ENCODE assay signal across 12 cellular contexts in the genomic region with DNA sequence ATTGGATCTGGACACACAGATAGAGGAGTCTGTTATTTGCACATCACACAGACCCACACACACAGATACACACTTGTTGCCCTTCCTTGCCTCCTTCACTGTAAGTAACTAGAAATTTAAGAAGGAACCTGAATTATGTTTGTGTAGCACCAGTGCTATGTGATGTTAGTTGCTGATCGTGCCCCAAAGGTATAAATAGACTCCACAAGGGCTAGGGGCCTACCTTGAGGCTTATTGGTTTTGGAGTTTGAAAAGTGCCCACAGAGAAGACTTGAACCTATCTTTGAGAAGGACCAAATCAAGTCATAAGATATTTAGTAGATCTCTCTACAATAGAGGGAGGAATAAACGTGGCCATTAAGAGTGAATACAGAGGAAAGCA. TPM values are rescaled to one million over a fixed set of nuclear protein-coding genes. Genes with fewer than 3 reads are reported as not detected.
A peak's percentile ranks its signal among the peaks of the same experiment; 100 is the strongest.
DNase-seq lines count a peak whose midpoint lies in the region; ATAC-seq and TF ChIP-seq lines count a peak whose summit lies in the region.
"Had no signal": no experiment of that assay in that cellular context is flagged by ENCODE, and none has a peak within 500 bp of the region (broad histone marks: within the 10 kb centered on the region; RNA-seq: fewer than 3 reads in every experiment).

No MANE protein-coding gene starts in this region.

- BruUV-seq in HCT116 (replicated peaks; lab: Mats Ljungman, UMichigan), result no TSS peak

- H3K27ac Mint-ChIP-seq in stimulated activated effector memory CD8-positive, alpha-beta T cell treated with anti-CD3 and anti-CD28 coated beads, Interleukin-12 subunit alpha, Interleukin-12 subunit beta, amount 100 ng/mL, for 72 hours, result peak overlapping the region; percentile 11
- H3K27ac Mint-ChIP-seq in activated CD4-positive, alpha-beta T cell treated with anti-CD3 and anti-CD28 coated beads, Interleukin-2, amount 10 ng/mL, durations not matched to agents 24 days and 14 days, result no peak overlapping the region
- H3K27ac Mint-ChIP-seq: activated naive CD4-positive, alpha-beta T cell treated with anti-CD3 and anti-CD28 coated beads, Interleukin-2, amount 10 ng/mL, durations not matched to agents 7 days and 5 days had no signal

- DNase-seq in HCT116 (ENCODE audit: low read depth, low spot score), result no peak
- peak in 1 of 7 donors; percentile 14 for DNase-seq in adrenal gland
- DNase-seq in left lung, result no peak
- DNase-seq in stimulated activated effector memory CD8-positive, alpha-beta T cell treated with anti-CD3 and anti-CD28 coated beads, Interleukin-12 subunit alpha, Interleukin-12 subunit beta, amount 100 ng/mL, for 72 hours (ENCODE audit: low spot score in 2 of 2), result no peak
- DNase-seq in activated gamma-delta T cell (lab: John Stamatoyannopoulos, UW), result no peak
- DNase-seq in activated CD4-positive, alpha-beta T cell treated with anti-CD3 and anti-CD28 coated beads, Interleukin-2, amount 10 ng/mL, durations not matched to agents 24 days and 14 days, result no peak
- no peak for DNase-seq in HK-2 (ENCODE audit: unreplicated experiment)
- DNase-seq: activated naive CD4-positive, alpha-beta T cell treated with anti-CD3 and anti-CD28 coated beads, Interleukin-2, amount 10 ng/mL, durations not matched to agents 7 days and 5 days; NCI-H1105 treated with DMSO at 0.1 percent for 48 hours had no signal

- H3K4me3 ChIP-seq in HCT116 (replicated peaks in 1 of 2; ENCODE audit: low read depth in 1 of 2, low read length in 2 of 2) (peak overlapping the region in 1 of 2 experiments; percentile 44; a peak in 2 of 4 replicates), adrenal gland (no peak overlapping the region), left lung (no peak overlapping the region)

- no peak overlapping the region for H3K4me3 Mint-ChIP-seq in stimulated activated effector memory CD8-positive, alpha-beta T cell treated with anti-CD3 and anti-CD28 coated beads, Interleukin-12 subunit alpha, Interleukin-12 subunit beta, amount 100 ng/mL, for 72 hours
- no peak overlapping the region for H3K4me3 Mint-ChIP-seq in activated CD4-positive, alpha-beta T cell treated with anti-CD3 and anti-CD28 coated beads, Interleukin-2, amount 10 ng/mL, durations not matched to agents 24 days and 14 days
- H3K4me3 Mint-ChIP-seq: activated naive CD4-positive, alpha-beta T cell treated with anti-CD3 and anti-CD28 coated beads, Interleukin-2, amount 10 ng/mL, durations not matched to agents 7 days and 5 days; neural crest cell had no signal

- RAD21 ChIA-PET in HCT116 (lab: Charles Lee; ENCODE audit: low non-redundant PET in 1 of 2, low total read pairs in 2 of 2, uncharacterized antibody in 2 of 2, unreplicated experiment in 2 of 2), result no interaction called here

- H3K27ac ChIP-seq in HCT116 (ENCODE audit: low read depth, low read length) (no peak overlapping the region), adrenal gland (peak overlapping the region in 3 of 5 donors; percentile 23 to 53 (median 37)), left lung (peak overlapping the region; percentile 9 to 66)

- no peak overlapping the region for H3K9ac ChIP-seq in HCT116 (ENCODE audit: low read length)

- peaks cover 55% of the 10 kb centered on the region for H3K27me3 ChIP-seq in HCT116 (ENCODE audit: insufficient read depth, low read length)
- H3K27me3 ChIP-seq in adrenal gland, result no peaks in the 10 kb centered on the region
- no peaks in the 10 kb centered on the region for H3K27me3 ChIP-seq in left lung

- H3K9me2 ChIP-seq in HCT116 (ENCODE audit: insufficient read depth), result no peaks in the 10 kb centered on the region

- H3K36me3 ChIP-seq in HCT116 (ENCODE audit: control insufficient read depth in 1 of 2, insufficient read depth in 2 of 2, low read length in 2 of 2) (no peaks in the 10 kb centered on the region), adrenal gland (replicated peaks in 1 of 2) (no peaks in the 10 kb centered on the region), left lung (no peaks in the 10 kb centered on the region)

- peaks cover 6% of the 10 kb centered on the region for H3K36me3 Mint-ChIP-seq in stimulated activated effector memory CD8-positive, alpha-beta T cell treated with anti-CD3 and anti-CD28 coated beads, Interleukin-12 subunit alpha, Interleukin-12 subunit beta, amount 100 ng/mL, for 72 hours
- H3K36me3 Mint-ChIP-seq in activated CD4-positive, alpha-beta T cell treated with anti-CD3 and anti-CD28 coated beads, Interleukin-2, amount 10 ng/mL, durations not matched to agents 24 days and 14 days (ENCODE audit: low read depth), result no peaks in the 10 kb centered on the region
- H3K36me3 Mint-ChIP-seq: activated naive CD4-positive, alpha-beta T cell treated with anti-CD3 and anti-CD28 coated beads, Interleukin-2, amount 10 ng/mL, durations not matched to agents 7 days and 5 days; CD4-positive, alpha-beta memory T cell had no signal

- no peak overlapping the region for H2AFZ ChIP-seq in HCT116 (ENCODE audit: low read depth, low read length, poor library complexity, severe bottlenecking)

- H3K9me3 ChIP-seq in HCT116 (ENCODE audit: control insufficient read depth in 1 of 2, insufficient read depth in 1 of 2, low read depth in 1 of 2, low read length in 2 of 2) (no peaks in the 10 kb centered on the region), adrenal gland (replicated peaks in 1 of 3) (no peaks in the 10 kb centered on the region), left lung (no peaks in the 10 kb centered on the region)

- H3K4me1 Mint-ChIP-seq in stimulated activated effector memory CD8-positive, alpha-beta T cell treated with anti-CD3 and anti-CD28 coated beads, Interleukin-12 subunit alpha, Interleukin-12 subunit beta, amount 100 ng/mL, for 72 hours, result peaks cover 16% of the 10 kb centered on the region
- no peaks in the 10 kb centered on the region for H3K4me1 Mint-ChIP-seq in activated CD4-positive, alpha-beta T cell treated with anti-CD3 and anti-CD28 coated beads, Interleukin-2, amount 10 ng/mL, durations not matched to agents 24 days and 14 days
- H3K4me1 Mint-ChIP-seq: activated naive CD4-positive, alpha-beta T cell treated with anti-CD3 and anti-CD28 coated beads, Interleukin-2, amount 10 ng/mL, durations not matched to agents 7 days and 5 days had no signal

- no peaks in the 10 kb centered on the region for H3K9me3 Mint-ChIP-seq in stimulated activated effector memory CD8-positive, alpha-beta T cell treated with anti-CD3 and anti-CD28 coated beads, Interleukin-12 subunit alpha, Interleukin-12 subunit beta, amount 100 ng/mL, for 72 hours
- H3K9me3 Mint-ChIP-seq in activated CD4-positive, alpha-beta T cell treated with anti-CD3 and anti-CD28 coated beads, Interleukin-2, amount 10 ng/mL, durations not matched to agents 24 days and 14 days, result no peaks in the 10 kb centered on the region
- H3K9me3 Mint-ChIP-seq: activated naive CD4-positive, alpha-beta T cell treated with anti-CD3 and anti-CD28 coated beads, Interleukin-2, amount 10 ng/mL, durations not matched to agents 7 days and 5 days; CD4-positive, alpha-beta memory T cell had no signal

- ATAC-seq in HCT116, result no peak
- ATAC-seq in left lung, result no peak
- peak; percentile 3 for ATAC-seq in stimulated activated effector memory CD8-positive, alpha-beta T cell treated with anti-CD3 and anti-CD28 coated beads, Interleukin-12 subunit alpha, Interleukin-12 subunit beta, amount 100 ng/mL, for 72 hours
- no peak for ATAC-seq in GM21390 (IDR thresholded peaks at IDR 0.05; ENCODE audit: unreplicated experiment)

- TF ChIP-seq RAD21 in HCT116 (IDR thresholded peaks at IDR 0.05; ENCODE audit: low read depth), result no peak

- CTCF ChIA-PET in HCT116 (lab: Charles Lee), result no interaction called here

- TF ChIP-seq CTCF in HCT116 (IDR thresholded peaks at IDR 0.05 in 2 of 3, conservative IDR thresholded peaks at IDR 0.05 in 1 of 3; ENCODE audit: borderline replicate concordance in 1 of 3, insufficient read depth in 1 of 3, low read depth in 2 of 3, low read length in 2 of 3) (no peak), adrenal gland (IDR thresholded peaks at IDR 0.05) (no peak), left lung (IDR thresholded peaks at IDR 0.05) (no peak)

- peaks cover 14% of the 10 kb centered on the region for H3K27me3 Mint-ChIP-seq in activated CD4-positive, alpha-beta T cell treated with anti-CD3 and anti-CD28 coated beads, Interleukin-2, amount 10 ng/mL, durations not matched to agents 24 days and 14 days

- TF ChIP-seq POLR2A in HCT116 (IDR thresholded peaks at IDR 0.05; ENCODE audit: borderline replicate concordance, extremely low read depth, insufficient read depth, insufficient read length), result no peak
- no peak for TF ChIP-seq POLR2A in adrenal gland (IDR thresholded peaks at IDR 0.05)

- POLR2A ChIA-PET in HCT116 (lab: Charles Lee), result no interaction called here

- H3K4me1 ChIP-seq in HCT116 (ENCODE audit: control insufficient read depth in 1 of 2, insufficient read depth in 2 of 2, low read length in 2 of 2) (peaks cover 26 to 46% of the 10 kb centered on the region in 2 experiments), adrenal gland (replicated peaks in 1 of 2) (peaks cover 9 to 22% of the 10 kb centered on the region in 2 donors), left lung (peaks cover 9 to 60% of the 10 kb centered on the region in 2 donors)

- 76 to 83% (median 78%) methylated on average over 2 of the region's 2 CpGs for WGBS in adrenal gland, 4 donors

- H4K20me1 ChIP-seq in HCT116 (ENCODE audit: insufficient read depth), result no peaks in the 10 kb centered on the region

- H3K79me2 ChIP-seq in HCT116 (ENCODE audit: insufficient read depth, low read length), result no peaks in the 10 kb centered on the region

- intact Hi-C loops in HCT116 (cut with micrococcal nuclease), result no loop called here
- intact Hi-C loops in adrenal gland (cut with DNase I), result no loop called here
- intact Hi-C loops in left lung (cut with DNase I), result no loop called here
- intact Hi-C loops in activated CD4-positive, alpha-beta T cell treated with anti-CD3 and anti-CD28 coated beads, Interleukin-2, amount 10 ng/mL, durations not matched to agents 24 days and 14 days (cut with micrococcal nuclease), result no loop called here

- peak overlapping the region; percentile 76 for H3K4me2 ChIP-seq in HCT116 (ENCODE audit: low read length)

TF ChIP-seq in HCT116, 20 proteins besides CTCF, POLR2A, EP300 and RAD21 (continues in another document):
- no peak for TF ChIP-seq JUND (IDR thresholded peaks at IDR 0.05)

RNA-seq across cellular contexts. Expression of gene TGFBI, which starts 8.8 kb away (rescaled TPM):
- 0.64 TPM for total RNA-seq in HCT116 (2021; ENCODE audit: unreplicated experiment)
- 0.05 TPM in 1 of 2 replicates, not detected in the other for polyA plus RNA-seq in HCT116 (2012)
- 100 to 1,000 TPM in 5 of 8 donors, 10 to 100 TPM in 3; 48.4 to 200 (median 123) TPM for total RNA-seq in adrenal gland
- 100 to 1,000 TPM in 2 of 3 donors, 10 to 100 TPM in 1; 42.9 to 126 (median 103) TPM for polyA plus RNA-seq in adrenal gland
- 100 to 1,000 TPM; 151 to 222 TPM for total RNA-seq in left lung
- total RNA-seq in activated CD4-positive, alpha-beta T cell treated with anti-CD3 and anti-CD28 coated beads, Interleukin-2, amount 10 ng/mL, durations not matched to agents 24 days and 14 days, result not detected in 2 replicates

Comparison
In these comparisons a context has a peak if more than half of its experiments do, and no peak if none do; other contexts are left out.
1. RNA of gene TGFBI, which starts 8.8 kb away (total RNA-seq): 151 to 222 TPM in left lung and 48.4 to 200 TPM in adrenal gland; 0.64 TPM in HCT116 (single experiment) and not detected in activated CD4-positive, alpha-beta T cell treated with anti-CD3 and anti-CD28 coated beads, Interleukin-2, amount 10 ng/mL, durations not matched to agents 24 days and 14 days; every median in the first group is over 10 times any median in the second.